1 cellular context compared by ENCODE assay signal in genomic region chr2:28250006-28250405, GRCh38.
TF ChIP-seq lines count a peak whose summit lies in the region.

No MANE protein-coding gene starts in this region.

TF ChIP-seq in HepG2, 621 proteins besides CTCF, POLR2A, EP300 and RAD21 (continued from another document):
- no peak for TF ChIP-seq ZNF609 (CRISPR knock-in tag; IDR thresholded peaks at IDR 0.05; ENCODE audit: borderline replicate concordance)
